In the genomic region with DNA sequence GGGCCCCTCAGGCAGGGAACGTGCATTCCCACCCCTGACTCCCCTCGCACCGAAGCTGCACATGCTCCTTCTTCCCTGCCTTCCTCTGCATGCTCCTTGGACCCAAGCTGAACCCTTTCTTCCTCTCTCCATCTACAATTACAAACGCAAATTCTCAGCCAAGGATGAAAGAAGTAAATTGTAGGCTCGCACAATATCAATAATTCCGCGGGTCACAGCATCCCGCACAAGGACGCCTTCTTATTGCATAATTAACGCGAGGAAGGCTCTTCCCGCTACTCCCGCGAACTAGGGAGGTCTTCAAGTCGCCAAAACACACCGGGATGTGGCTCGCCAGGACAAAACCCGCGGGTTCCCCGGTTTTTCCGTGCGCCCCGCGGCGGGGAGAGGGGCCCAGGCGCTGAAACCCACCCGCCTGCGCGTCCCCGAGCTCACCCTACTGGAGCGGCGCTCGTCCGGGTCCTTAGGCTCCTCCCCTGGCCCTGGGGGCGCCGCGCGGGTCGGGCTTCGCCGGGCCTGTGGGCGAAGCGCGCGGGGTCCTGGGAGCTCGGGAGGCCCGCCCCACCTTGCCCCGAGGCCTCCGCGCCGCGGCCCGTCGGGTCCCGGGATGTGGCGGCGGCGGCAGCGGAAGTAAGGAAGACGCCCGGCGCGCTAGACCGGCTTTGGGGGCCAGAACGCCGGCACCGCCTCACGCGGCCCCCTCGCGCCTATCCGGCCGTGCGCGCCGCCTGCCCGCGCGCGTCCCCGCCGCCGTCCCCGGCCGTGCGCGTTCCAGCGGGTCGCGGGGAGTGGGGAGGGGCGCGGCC, we compare ENCODE assay signal across 1 cellular context.
TF ChIP-seq lines count a peak whose summit lies in the region.

A gene with protein sequence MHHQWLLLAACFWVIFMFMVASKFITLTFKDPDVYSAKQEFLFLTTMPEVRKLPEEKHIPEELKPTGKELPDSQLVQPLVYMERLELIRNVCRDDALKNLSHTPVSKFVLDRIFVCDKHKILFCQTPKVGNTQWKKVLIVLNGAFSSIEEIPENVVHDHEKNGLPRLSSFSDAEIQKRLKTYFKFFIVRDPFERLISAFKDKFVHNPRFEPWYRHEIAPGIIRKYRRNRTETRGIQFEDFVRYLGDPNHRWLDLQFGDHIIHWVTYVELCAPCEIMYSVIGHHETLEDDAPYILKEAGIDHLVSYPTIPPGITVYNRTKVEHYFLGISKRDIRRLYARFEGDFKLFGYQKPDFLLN (minus strand): TSS at position 730 of the 806 bp plus-strand sequence. CDS start 10,993 bp downstream, outside the sequence.

TF ChIP-seq in K562, 482 proteins besides CTCF, POLR2A, EP300 and RAD21 (continued from another document and continues in another):
- TF ChIP-seq, protein P1, sequence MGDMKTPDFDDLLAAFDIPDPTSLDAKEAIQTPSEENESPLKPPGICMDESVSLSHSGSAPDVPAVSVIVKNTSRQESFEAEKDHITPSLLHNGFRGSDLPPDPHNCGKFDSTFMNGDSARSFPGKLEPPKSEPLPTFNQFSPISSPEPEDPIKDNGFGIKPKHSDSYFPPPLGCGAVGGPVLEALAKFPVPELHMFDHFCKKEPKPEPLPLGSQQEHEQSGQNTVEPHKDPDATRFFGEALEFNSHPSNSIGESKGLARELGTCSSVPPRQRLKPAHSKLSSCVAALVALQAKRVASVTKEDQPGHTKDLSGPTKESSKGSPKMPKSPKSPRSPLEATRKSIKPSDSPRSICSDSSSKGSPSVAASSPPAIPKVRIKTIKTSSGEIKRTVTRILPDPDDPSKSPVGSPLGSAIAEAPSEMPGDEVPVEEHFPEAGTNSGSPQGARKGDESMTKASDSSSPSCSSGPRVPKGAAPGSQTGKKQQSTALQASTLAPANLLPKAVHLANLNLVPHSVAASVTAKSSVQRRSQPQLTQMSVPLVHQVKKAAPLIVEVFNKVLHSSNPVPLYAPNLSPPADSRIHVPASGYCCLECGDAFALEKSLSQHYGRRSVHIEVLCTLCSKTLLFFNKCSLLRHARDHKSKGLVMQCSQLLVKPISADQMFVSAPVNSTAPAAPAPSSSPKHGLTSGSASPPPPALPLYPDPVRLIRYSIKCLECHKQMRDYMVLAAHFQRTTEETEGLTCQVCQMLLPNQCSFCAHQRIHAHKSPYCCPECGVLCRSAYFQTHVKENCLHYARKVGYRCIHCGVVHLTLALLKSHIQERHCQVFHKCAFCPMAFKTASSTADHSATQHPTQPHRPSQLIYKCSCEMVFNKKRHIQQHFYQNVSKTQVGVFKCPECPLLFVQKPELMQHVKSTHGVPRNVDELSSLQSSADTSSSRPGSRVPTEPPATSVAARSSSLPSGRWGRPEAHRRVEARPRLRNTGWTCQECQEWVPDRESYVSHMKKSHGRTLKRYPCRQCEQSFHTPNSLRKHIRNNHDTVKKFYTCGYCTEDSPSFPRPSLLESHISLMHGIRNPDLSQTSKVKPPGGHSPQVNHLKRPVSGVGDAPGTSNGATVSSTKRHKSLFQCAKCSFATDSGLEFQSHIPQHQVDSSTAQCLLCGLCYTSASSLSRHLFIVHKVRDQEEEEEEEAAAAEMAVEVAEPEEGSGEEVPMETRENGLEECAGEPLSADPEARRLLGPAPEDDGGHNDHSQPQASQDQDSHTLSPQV (IDR thresholded peaks at IDR 0.05), result peak; percentile 54; the same call in 1 of the 2 replicates
- TF ChIP-seq TBP (optimal IDR thresholded peaks at IDR 0.05; ENCODE audit: low read depth, low read length), result peak; percentile 26
- no peak for TF ChIP-seq CCAR2 (IDR thresholded peaks at IDR 0.05; ENCODE audit: low read depth, low read length)
- TF ChIP-seq, protein P2, sequence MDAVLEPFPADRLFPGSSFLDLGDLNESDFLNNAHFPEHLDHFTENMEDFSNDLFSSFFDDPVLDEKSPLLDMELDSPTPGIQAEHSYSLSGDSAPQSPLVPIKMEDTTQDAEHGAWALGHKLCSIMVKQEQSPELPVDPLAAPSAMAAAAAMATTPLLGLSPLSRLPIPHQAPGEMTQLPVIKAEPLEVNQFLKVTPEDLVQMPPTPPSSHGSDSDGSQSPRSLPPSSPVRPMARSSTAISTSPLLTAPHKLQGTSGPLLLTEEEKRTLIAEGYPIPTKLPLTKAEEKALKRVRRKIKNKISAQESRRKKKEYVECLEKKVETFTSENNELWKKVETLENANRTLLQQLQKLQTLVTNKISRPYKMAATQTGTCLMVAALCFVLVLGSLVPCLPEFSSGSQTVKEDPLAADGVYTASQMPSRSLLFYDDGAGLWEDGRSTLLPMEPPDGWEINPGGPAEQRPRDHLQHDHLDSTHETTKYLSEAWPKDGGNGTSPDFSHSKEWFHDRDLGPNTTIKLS (IDR thresholded peaks at IDR 0.05; ENCODE audit: borderline replicate concordance, low read depth), result 0 out of 2 replicates have a peak, but pooled peaks have one; percentile 18
- TF ChIP-seq ZFP30 (CRISPR knock-in tag; IDR thresholded peaks at IDR 0.05; ENCODE audit: borderline replicate concordance), result no peak
- no peak for TF ChIP-seq ZNF311 (CRISPR knock-in tag; IDR thresholded peaks at IDR 0.05)
- TF ChIP-seq, protein P3, sequence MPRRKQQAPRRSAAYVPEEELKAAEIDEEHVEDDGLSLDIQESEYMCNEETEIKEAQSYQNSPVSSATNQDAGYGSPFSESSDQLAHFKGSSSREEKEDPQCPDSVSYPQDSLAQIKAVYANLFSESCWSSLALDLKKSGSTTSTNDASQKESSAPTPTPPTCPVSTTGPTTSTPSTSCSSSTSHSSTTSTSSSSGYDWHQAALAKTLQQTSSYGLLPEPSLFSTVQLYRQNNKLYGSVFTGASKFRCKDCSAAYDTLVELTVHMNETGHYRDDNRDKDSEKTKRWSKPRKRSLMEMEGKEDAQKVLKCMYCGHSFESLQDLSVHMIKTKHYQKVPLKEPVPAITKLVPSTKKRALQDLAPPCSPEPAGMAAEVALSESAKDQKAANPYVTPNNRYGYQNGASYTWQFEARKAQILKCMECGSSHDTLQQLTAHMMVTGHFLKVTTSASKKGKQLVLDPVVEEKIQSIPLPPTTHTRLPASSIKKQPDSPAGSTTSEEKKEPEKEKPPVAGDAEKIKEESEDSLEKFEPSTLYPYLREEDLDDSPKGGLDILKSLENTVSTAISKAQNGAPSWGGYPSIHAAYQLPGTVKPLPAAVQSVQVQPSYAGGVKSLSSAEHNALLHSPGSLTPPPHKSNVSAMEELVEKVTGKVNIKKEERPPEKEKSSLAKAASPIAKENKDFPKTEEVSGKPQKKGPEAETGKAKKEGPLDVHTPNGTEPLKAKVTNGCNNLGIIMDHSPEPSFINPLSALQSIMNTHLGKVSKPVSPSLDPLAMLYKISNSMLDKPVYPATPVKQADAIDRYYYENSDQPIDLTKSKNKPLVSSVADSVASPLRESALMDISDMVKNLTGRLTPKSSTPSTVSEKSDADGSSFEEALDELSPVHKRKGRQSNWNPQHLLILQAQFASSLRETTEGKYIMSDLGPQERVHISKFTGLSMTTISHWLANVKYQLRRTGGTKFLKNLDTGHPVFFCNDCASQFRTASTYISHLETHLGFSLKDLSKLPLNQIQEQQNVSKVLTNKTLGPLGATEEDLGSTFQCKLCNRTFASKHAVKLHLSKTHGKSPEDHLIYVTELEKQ (CRISPR knock-in tag; IDR thresholded peaks at IDR 0.05), result no peak
- TF ChIP-seq, protein P4, sequence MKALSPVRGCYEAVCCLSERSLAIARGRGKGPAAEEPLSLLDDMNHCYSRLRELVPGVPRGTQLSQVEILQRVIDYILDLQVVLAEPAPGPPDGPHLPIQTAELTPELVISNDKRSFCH (CRISPR knock-in tag; IDR thresholded peaks at IDR 0.05), result no peak
- TF ChIP-seq, protein P4 (tag; IDR thresholded peaks at IDR 0.05), result peak; percentile 43; the same call in 1 of the 2 replicates
- peak; percentile 51; the same call in 1 of the 2 replicates for TF ChIP-seq MYC (IDR thresholded peaks at IDR 0.05; ENCODE audit: low read depth, low read length)
- no peak; the same call in 1 of the 2 replicates for TF ChIP-seq MYC (CRISPR knock-in tag; IDR thresholded peaks at IDR 0.05; ENCODE audit: borderline replicate concordance, low read depth)
- peak; percentile 86 for TF ChIP-seq CXXC5 (CRISPR knock-in tag; IDR thresholded peaks at IDR 0.05)
- TF ChIP-seq, protein P5, sequence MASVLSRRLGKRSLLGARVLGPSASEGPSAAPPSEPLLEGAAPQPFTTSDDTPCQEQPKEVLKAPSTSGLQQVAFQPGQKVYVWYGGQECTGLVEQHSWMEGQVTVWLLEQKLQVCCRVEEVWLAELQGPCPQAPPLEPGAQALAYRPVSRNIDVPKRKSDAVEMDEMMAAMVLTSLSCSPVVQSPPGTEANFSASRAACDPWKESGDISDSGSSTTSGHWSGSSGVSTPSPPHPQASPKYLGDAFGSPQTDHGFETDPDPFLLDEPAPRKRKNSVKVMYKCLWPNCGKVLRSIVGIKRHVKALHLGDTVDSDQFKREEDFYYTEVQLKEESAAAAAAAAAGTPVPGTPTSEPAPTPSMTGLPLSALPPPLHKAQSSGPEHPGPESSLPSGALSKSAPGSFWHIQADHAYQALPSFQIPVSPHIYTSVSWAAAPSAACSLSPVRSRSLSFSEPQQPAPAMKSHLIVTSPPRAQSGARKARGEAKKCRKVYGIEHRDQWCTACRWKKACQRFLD (CRISPR knock-in tag; IDR thresholded peaks at IDR 0.05), result peak; percentile 80; the same call in 1 of the 2 replicates
- peak; percentile 22 for TF ChIP-seq POLR2B (IDR thresholded peaks at IDR 0.05; ENCODE audit: low read depth, partially characterized antibody)
- peak in 1 of 2 experiments; percentile 57; a peak in 3 of 4 replicates for TF ChIP-seq NRF1 (conservative IDR thresholded peaks at IDR 0.05 in 1 of 2, IDR thresholded peaks at IDR 0.05 in 1 of 2)
- TF ChIP-seq, protein P6, sequence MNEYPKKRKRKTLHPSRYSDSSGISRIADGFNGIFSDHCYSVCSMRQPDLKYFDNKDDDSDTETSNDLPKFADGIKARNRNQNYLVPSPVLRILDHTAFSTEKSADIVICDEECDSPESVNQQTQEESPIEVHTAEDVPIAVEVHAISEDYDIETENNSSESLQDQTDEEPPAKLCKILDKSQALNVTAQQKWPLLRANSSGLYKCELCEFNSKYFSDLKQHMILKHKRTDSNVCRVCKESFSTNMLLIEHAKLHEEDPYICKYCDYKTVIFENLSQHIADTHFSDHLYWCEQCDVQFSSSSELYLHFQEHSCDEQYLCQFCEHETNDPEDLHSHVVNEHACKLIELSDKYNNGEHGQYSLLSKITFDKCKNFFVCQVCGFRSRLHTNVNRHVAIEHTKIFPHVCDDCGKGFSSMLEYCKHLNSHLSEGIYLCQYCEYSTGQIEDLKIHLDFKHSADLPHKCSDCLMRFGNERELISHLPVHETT (CRISPR knock-in tag; conservative IDR thresholded peaks at IDR 0.05 in 1 of 2, IDR thresholded peaks at IDR 0.05 in 1 of 2), result peak in 1 of 2 experiments; percentile 87; a peak in 2 of 4 replicates
- peak; percentile 48; the same call in 1 of the 2 replicates for TF ChIP-seq KAT7 (CRISPR knock-in tag; IDR thresholded peaks at IDR 0.05; ENCODE audit: borderline replicate concordance)
- TF ChIP-seq, protein P7, sequence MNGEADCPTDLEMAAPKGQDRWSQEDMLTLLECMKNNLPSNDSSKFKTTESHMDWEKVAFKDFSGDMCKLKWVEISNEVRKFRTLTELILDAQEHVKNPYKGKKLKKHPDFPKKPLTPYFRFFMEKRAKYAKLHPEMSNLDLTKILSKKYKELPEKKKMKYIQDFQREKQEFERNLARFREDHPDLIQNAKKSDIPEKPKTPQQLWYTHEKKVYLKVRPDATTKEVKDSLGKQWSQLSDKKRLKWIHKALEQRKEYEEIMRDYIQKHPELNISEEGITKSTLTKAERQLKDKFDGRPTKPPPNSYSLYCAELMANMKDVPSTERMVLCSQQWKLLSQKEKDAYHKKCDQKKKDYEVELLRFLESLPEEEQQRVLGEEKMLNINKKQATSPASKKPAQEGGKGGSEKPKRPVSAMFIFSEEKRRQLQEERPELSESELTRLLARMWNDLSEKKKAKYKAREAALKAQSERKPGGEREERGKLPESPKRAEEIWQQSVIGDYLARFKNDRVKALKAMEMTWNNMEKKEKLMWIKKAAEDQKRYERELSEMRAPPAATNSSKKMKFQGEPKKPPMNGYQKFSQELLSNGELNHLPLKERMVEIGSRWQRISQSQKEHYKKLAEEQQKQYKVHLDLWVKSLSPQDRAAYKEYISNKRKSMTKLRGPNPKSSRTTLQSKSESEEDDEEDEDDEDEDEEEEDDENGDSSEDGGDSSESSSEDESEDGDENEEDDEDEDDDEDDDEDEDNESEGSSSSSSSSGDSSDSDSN (IDR thresholded peaks at IDR 0.05; ENCODE audit: borderline replicate concordance in 1 of 2, low read depth in 2 of 2, low read length in 2 of 2), result peak; percentile 27 to 56; a peak in 1 of 4 replicates
- TF ChIP-seq, protein P8, sequence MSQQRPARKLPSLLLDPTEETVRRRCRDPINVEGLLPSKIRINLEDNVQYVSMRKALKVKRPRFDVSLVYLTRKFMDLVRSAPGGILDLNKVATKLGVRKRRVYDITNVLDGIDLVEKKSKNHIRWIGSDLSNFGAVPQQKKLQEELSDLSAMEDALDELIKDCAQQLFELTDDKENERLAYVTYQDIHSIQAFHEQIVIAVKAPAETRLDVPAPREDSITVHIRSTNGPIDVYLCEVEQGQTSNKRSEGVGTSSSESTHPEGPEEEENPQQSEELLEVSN (IDR thresholded peaks at IDR 0.05; ENCODE audit: borderline replicate concordance in 1 of 2, extremely low read depth in 1 of 2, insufficient read depth in 1 of 2, insufficient read length in 1 of 2, low read depth in 1 of 2, low read length in 1 of 2, poor library complexity in 1 of 2, severe bottlenecking in 1 of 2), result peak in 1 of 2 experiments; percentile 79
- TF ChIP-seq ZBTB1 (CRISPR knock-in tag; IDR thresholded peaks at IDR 0.05; ENCODE audit: borderline replicate concordance, low read depth), result 0 out of 2 replicates have a peak, but pooled peaks have one; percentile 29
- TF ChIP-seq RBFOX2 (IDR thresholded peaks at IDR 0.05; ENCODE audit: low read depth, low read length), result peak; percentile 87
- peak; percentile 78 for TF ChIP-seq ZNF644 (tag; IDR thresholded peaks at IDR 0.05; ENCODE audit: low read depth)
